8 cellular contexts compared by ENCODE assay signal in the genomic region with DNA sequence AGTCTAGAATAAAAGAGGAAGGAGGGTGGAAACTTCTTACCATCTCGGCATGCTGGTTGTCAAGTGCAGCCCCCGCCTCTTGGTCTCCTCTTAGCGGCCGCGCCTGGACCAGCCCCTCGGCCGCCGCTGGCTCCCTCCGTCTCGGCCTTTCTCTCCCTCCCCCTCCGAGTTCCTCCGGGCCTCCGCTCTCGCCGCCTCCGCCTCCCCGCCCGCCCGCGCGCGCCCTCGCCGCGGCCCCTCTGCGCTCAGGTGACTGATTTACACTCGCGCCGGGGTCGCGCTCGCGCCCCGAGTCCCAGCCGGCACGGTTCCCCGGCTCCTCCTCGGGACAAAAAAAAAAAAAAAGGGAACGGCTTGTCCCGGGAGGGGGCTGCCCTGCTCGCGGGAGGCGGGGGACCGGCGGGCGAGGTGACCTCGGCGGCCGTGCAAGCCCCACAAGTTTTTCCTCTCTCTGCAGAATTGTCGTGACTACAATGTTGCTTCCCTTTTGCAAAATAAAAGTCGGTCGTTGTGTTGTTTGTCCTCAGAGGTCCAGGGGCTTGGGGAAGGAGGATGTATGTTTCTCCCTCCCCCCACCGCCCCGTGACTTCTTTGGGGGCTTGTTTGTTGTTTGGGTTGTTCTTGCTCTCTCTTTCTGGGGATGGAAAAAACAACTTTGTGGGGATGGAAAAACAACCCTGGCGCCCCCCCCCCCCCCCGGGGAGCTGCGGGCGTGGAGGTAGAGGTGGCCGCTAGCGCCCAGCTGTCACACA. TPM values are rescaled to one million over a fixed set of nuclear protein-coding genes. Genes with fewer than 3 reads are reported as not detected.
A peak's percentile ranks its signal among the peaks of the same experiment; 100 is the strongest.
DNase-seq lines count a peak whose midpoint lies in the region; ATAC-seq and TF ChIP-seq lines count a peak whose summit lies in the region.

A gene with protein sequence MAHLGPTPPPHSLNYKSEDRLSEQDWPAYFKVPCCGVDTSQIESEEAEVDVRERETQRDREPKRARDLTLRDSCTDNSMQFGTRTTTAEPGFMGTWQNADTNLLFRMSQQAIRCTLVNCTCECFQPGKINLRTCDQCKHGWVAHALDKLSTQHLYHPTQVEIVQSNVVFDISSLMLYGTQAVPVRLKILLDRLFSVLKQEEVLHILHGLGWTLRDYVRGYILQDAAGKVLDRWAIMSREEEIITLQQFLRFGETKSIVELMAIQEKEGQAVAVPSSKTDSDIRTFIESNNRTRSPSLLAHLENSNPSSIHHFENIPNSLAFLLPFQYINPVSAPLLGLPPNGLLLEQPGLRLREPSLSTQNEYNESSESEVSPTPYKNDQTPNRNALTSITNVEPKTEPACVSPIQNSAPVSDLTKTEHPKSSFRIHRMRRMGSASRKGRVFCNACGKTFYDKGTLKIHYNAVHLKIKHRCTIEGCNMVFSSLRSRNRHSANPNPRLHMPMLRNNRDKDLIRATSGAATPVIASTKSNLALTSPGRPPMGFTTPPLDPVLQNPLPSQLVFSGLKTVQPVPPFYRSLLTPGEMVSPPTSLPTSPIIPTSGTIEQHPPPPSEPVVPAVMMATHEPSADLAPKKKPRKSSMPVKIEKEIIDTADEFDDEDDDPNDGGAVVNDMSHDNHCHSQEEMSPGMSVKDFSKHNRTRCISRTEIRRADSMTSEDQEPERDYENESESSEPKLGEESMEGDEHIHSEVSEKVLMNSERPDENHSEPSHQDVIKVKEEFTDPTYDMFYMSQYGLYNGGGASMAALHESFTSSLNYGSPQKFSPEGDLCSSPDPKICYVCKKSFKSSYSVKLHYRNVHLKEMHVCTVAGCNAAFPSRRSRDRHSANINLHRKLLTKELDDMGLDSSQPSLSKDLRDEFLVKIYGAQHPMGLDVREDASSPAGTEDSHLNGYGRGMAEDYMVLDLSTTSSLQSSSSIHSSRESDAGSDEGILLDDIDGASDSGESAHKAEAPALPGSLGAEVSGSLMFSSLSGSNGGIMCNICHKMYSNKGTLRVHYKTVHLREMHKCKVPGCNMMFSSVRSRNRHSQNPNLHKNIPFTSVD (minus strand): TSS at position 65 of the 752 bp plus-strand sequence. CDS start 22 bp downstream, at position 43.

- peaks cover 5% of the 10 kb centered on the region for H3K4me1 Mint-ChIP-seq in activated CD8-positive, alpha-beta memory T cell treated with anti-CD3 and anti-CD28 coated beads, Interleukin-2, amount 10 ng/mL, durations not matched to agents 7 days and 5 days

- CTCF ChIA-PET in activated CD8-positive, alpha-beta memory T cell treated with anti-CD3 and anti-CD28 coated beads, Interleukin-2, amount 10 ng/mL, durations not matched to agents 7 days and 5 days (lab: Charles Lee): interaction anchor here (0.7 kb wide), 1 partner anchor 737 kb away, joined by 6 read pairs; no protein-coding TSS in a partner anchor

- peak within 1 kb of the TSS; percentile 42 for H3K4me3 ChIP-seq in epithelial cell of esophagus (ENCODE audit: low read length)

- H3K27me3 Mint-ChIP-seq in activated CD8-positive, alpha-beta memory T cell treated with anti-CD3 and anti-CD28 coated beads, Interleukin-2, amount 10 ng/mL, durations not matched to agents 7 days and 5 days: peaks cover 38% of the 10 kb centered on the region

- peak within 1 kb of the TSS; percentile 66 for H3K27ac Mint-ChIP-seq in activated CD8-positive, alpha-beta memory T cell treated with anti-CD3 and anti-CD28 coated beads, Interleukin-2, amount 10 ng/mL, durations not matched to agents 7 days and 5 days

- peaks cover 5% of the 10 kb centered on the region for H3K36me3 Mint-ChIP-seq in activated CD8-positive, alpha-beta memory T cell treated with anti-CD3 and anti-CD28 coated beads, Interleukin-2, amount 10 ng/mL, durations not matched to agents 7 days and 5 days

- peak within 1 kb of the TSS; percentile 47 for H3K4me3 Mint-ChIP-seq in activated CD8-positive, alpha-beta memory T cell treated with anti-CD3 and anti-CD28 coated beads, Interleukin-2, amount 10 ng/mL, durations not matched to agents 7 days and 5 days

- TF ChIP-seq CTCF in epithelial cell of esophagus (IDR thresholded peaks at IDR 0.05; ENCODE audit: insufficient read depth, low read depth, low read length, missing control alignments): no peak

- H3K9me3 Mint-ChIP-seq in activated CD8-positive, alpha-beta memory T cell treated with anti-CD3 and anti-CD28 coated beads, Interleukin-2, amount 10 ng/mL, durations not matched to agents 7 days and 5 days (ENCODE audit: low read depth): peaks cover 2% of the 10 kb centered on the region

- in situ Hi-C loops in SK-MEL-5 (cut with HindIII; ENCODE audit: low pct_unique_long_range_greater_than_20kb, low sequenced_read_pairs): no loop called here

- DNase-seq in activated CD8-positive, alpha-beta memory T cell treated with anti-CD3 and anti-CD28 coated beads, Interleukin-2, amount 10 ng/mL, durations not matched to agents 7 days and 5 days: no peak
- no peak for DNase-seq in activated CD8-positive, alpha-beta memory T cell treated with anti-CD3 and anti-CD28 coated beads, Interleukin-2, amount 50 U/mL, for 48 hours
- DNase-seq in SK-MEL-5 (ENCODE audit: low read depth, low spot score): peak; percentile 60
- DNase-seq in epithelial cell of esophagus (ENCODE audit: low read depth): no peak
- peak; percentile 57 for DNase-seq in midbrain (lab: John Stamatoyannopoulos, UW)
- peak; percentile 62 for DNase-seq in ureter (ENCODE audit: low spot score)
- no peak for DNase-seq in SW 1271 (lab: John Stamatoyannopoulos, UW)

- no peak for ATAC-seq in activated CD8-positive, alpha-beta memory T cell treated with anti-CD3 and anti-CD28 coated beads, Interleukin-2, amount 10 ng/mL, durations not matched to agents 7 days and 5 days
- no peak for ATAC-seq in GM21786 (IDR thresholded peaks at IDR 0.05; ENCODE audit: unreplicated experiment)

RNA-seq across cellular contexts. Expression of the gene that starts here (rescaled TPM):
- total RNA-seq in activated CD8-positive, alpha-beta memory T cell treated with anti-CD3 and anti-CD28 coated beads, Interleukin-2, amount 10 ng/mL, durations not matched to agents 7 days and 5 days: not detected
- 23.5 and 24.2 TPM in 2 replicates for total RNA-seq in SK-MEL-5 (2014; rRNA removed; shearing (Covaris generic))
- 11.4 and 13.9 TPM in 2 replicates for polyA plus RNA-seq in SK-MEL-5 (2015; cell fraction: cytosol; rRNA removed)
- polyA plus RNA-seq in SK-MEL-5 (2015; cell fraction: nucleus; rRNA removed): 19.2 and 20.7 TPM in 2 replicates
- total RNA-seq in ureter: 21.5 TPM

Comparison
In these comparisons a context has a peak if more than half of its experiments do, and no peak if none do; other contexts are left out.
1. RNA of the gene that starts here (total RNA-seq): 23.5 to 24.2 TPM in SK-MEL-5 and 21.5 TPM in ureter (single experiment); not detected in activated CD8-positive, alpha-beta memory T cell treated with anti-CD3 and anti-CD28 coated beads, Interleukin-2, amount 10 ng/mL, durations not matched to agents 7 days and 5 days; every median in the first group is over 10 times any median in the second.
2. DNase-seq: peak in SK-MEL-5 (single experiment), midbrain (single experiment) and ureter (single experiment); none in activated CD8-positive, alpha-beta memory T cell treated with anti-CD3 and anti-CD28 coated beads, Interleukin-2, amount 10 ng/mL, durations not matched to agents 7 days and 5 days (single experiment), activated CD8-positive, alpha-beta memory T cell treated with anti-CD3 and anti-CD28 coated beads, Interleukin-2, amount 50 U/mL, for 48 hours (single experiment), epithelial cell of esophagus (single experiment) and SW 1271 (0 of 2).